13 cellular contexts compared by ENCODE assay signal in the genomic region with DNA sequence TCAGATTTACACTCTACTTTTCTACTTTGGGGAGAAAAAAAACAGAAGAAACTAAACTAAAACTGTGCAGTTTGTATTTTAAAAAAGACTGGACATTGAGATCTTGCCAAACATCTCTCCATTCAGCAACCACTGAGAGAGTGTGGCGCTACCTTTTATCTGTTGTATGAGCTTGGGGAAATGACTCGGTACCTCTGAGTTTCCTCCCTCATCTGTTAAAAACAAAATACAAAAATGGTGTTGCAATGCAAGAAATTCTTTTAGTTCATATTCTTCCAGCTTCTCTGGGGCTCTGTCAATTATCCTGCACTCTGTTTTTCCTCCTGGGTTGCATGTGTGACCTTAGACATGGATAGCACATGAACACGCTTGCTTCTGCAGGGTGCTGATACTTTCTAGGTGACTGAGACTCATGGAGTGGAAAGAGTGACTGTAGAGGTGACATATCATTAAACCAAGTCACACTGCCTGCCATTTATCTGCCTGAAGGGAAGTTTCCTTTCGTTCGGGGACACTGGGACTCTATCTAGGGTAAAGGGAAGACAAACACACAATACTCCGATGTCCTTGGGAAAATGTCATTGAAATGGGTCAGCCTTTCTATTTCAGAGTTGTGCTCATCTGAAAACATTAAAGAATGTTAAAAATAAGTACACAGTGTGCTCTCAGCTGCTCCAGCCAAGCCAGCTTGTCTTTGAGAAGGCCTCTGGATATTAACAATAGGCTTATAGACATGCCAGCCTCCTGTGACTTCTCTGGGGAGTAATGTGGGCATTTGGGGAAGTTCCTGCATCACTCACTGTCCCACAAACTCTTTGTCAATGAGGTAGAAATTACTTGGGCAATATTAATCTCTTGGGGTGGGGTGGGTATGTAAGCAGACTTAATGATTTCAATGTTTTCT.
DNase-seq lines count a peak whose midpoint lies in the region; ATAC-seq and TF ChIP-seq lines count a peak whose summit lies in the region.
"Had no signal": no experiment of that assay in that cellular context is flagged by ENCODE, and none has a peak within 500 bp of the region (broad histone marks: within the 10 kb centered on the region; RNA-seq: fewer than 3 reads in every experiment).

No MANE protein-coding gene starts in this region.

- H3K4me3 ChIP-seq in choroid plexus epithelial cell (ENCODE audit: low read depth, low read length), result no peak overlapping the region
- no peak overlapping the region for H3K4me3 ChIP-seq in lower lobe of right lung
- H3K4me3 ChIP-seq in subcutaneous abdominal adipose tissue (ENCODE audit: low read depth in 1 of 5, low read length in 5 of 5), result no peak overlapping the region
- H3K4me3 ChIP-seq in CD4-positive, alpha-beta memory T cell (ENCODE audit: low read length in 2 of 2), result no peak overlapping the region
- H3K4me3 ChIP-seq: left lung had no signal

- H3K36me3 Mint-ChIP-seq in CD4-positive, alpha-beta memory T cell, result no peaks in the 10 kb centered on the region

- H3K4me3 Mint-ChIP-seq in CD4-positive, alpha-beta memory T cell, result no peak overlapping the region

- H3K36me3 ChIP-seq in lower lobe of right lung (no peaks in the 10 kb centered on the region), subcutaneous abdominal adipose tissue (ENCODE audit: control insufficient read depth in 5 of 5, insufficient read depth in 5 of 5, low read length in 5 of 5) (no peaks in the 10 kb centered on the region)
- H3K36me3 ChIP-seq in CD4-positive, alpha-beta memory T cell (ENCODE audit: insufficient read depth, low read length), result no peaks in the 10 kb centered on the region
- H3K36me3 ChIP-seq: left lung had no signal

- CTCF ChIA-PET in CD4-positive, alpha-beta memory T cell (lab: Charles Lee; ENCODE audit: partially characterized antibody), result no interaction called here

- H3K27me3 Mint-ChIP-seq in CD4-positive, alpha-beta memory T cell, result peaks cover 0 to 1% of the 10 kb centered on the region in 2 donors

- peak; percentile 51 for ATAC-seq in lower lobe of right lung
- ATAC-seq: left lung had no signal

- DNase-seq in NOMO-1 (lab: John Stamatoyannopoulos, UW; ENCODE audit: unreplicated experiment in 2 of 2), result peak; percentile 14 to 45
- peak; percentile 38 for DNase-seq in choroid plexus epithelial cell (ENCODE audit: low read depth)
- DNase-seq in lower lobe of right lung, result no peak
- no peak for DNase-seq in CD4-positive, alpha-beta memory T cell
- no peak for DNase-seq in NCI-H1436 treated with DMSO at 0.1 percent for 48 hours (lab: John Stamatoyannopoulos, UW)
- DNase-seq in activated T-cell treated with anti-CD3 and anti-CD28 coated beads, Interleukin-2, amount 50 U/mL, for 1 hour, result no peak
- no peak for DNase-seq in UCSD-AML1 (lab: John Stamatoyannopoulos, UW; ENCODE audit: unreplicated experiment)
- DNase-seq: effector memory CD4-positive, alpha-beta T cell; GF-D8; left lung; NCI-H146; NCI-H69 had no signal

- H3K4me1 Mint-ChIP-seq in CD4-positive, alpha-beta memory T cell, result no peaks in the 10 kb centered on the region

- intact Hi-C loops in lower lobe of right lung (cut with DNase I), result no loop called here
- intact Hi-C loops in CD4-positive, alpha-beta memory T cell (cut with micrococcal nuclease), result no loop called here

- no peak overlapping the region for H3K9ac ChIP-seq in subcutaneous abdominal adipose tissue (ENCODE audit: low read length in 5 of 5)

- TF ChIP-seq CTCF in choroid plexus epithelial cell (conservative IDR thresholded peaks at IDR 0.05; ENCODE audit: low read depth, low read length) (no peak), lower lobe of right lung (IDR thresholded peaks at IDR 0.05) (no peak)

- H3K27me3 ChIP-seq in lower lobe of right lung (ENCODE audit: low read depth) (no peaks in the 10 kb centered on the region), subcutaneous abdominal adipose tissue (ENCODE audit: control insufficient read depth in 5 of 5, insufficient read depth in 4 of 5, low read length in 5 of 5) (no peaks in the 10 kb centered on the region)
- H3K27me3 ChIP-seq in CD4-positive, alpha-beta memory T cell (ENCODE audit: insufficient read depth, low read length), result no peaks in the 10 kb centered on the region
- H3K27me3 ChIP-seq: left lung had no signal

- H3K27ac ChIP-seq in lower lobe of right lung (peak overlapping the region; percentile 42), subcutaneous abdominal adipose tissue (ENCODE audit: low read depth, low read length) (peak overlapping the region; percentile 68)
- H3K27ac ChIP-seq in CD4-positive, alpha-beta memory T cell (ENCODE audit: low read depth, low read length), result no peak overlapping the region
- H3K27ac ChIP-seq: left lung had no signal

- H3K9me3 ChIP-seq in lower lobe of right lung, result no peaks in the 10 kb centered on the region
- no peaks in the 10 kb centered on the region for H3K9me3 ChIP-seq in subcutaneous abdominal adipose tissue (ENCODE audit: control insufficient read depth in 5 of 5, low read length in 5 of 5)
- no peaks in the 10 kb centered on the region for H3K9me3 ChIP-seq in CD4-positive, alpha-beta memory T cell (ENCODE audit: control insufficient read depth in 1 of 2, low read length in 2 of 2)
- H3K9me3 ChIP-seq: left lung had no signal

- H3K4me1 ChIP-seq in lower lobe of right lung (no peaks in the 10 kb centered on the region), subcutaneous abdominal adipose tissue (ENCODE audit: control insufficient read depth in 5 of 5, insufficient read depth in 5 of 5, low read length in 5 of 5) (peaks cover 3 to 40% (median 12%) of the 10 kb centered on the region in 5 donors)
- H3K4me1 ChIP-seq in CD4-positive, alpha-beta memory T cell (ENCODE audit: insufficient read depth, low read length), result no peaks in the 10 kb centered on the region
- H3K4me1 ChIP-seq: left lung had no signal

- POLR2A ChIA-PET in CD4-positive, alpha-beta memory T cell (lab: Charles Lee; ENCODE audit: partially characterized antibody), result no interaction called here

- no peaks in the 10 kb centered on the region for H3K9me3 Mint-ChIP-seq in CD4-positive, alpha-beta memory T cell

- no peak overlapping the region for H3K27ac Mint-ChIP-seq in CD4-positive, alpha-beta memory T cell

Comparison
In these comparisons a context has a peak if more than half of its experiments do, and no peak if none do; other contexts are left out.
1. DNase-seq: peak in NOMO-1 (2 of 2) and choroid plexus epithelial cell (single experiment); none in lower lobe of right lung (single experiment), CD4-positive, alpha-beta memory T cell (0 of 5), NCI-H1436 treated with DMSO at 0.1 percent for 48 hours (single experiment), activated T-cell treated with anti-CD3 and anti-CD28 coated beads, Interleukin-2, amount 50 U/mL, for 1 hour (single experiment) and UCSD-AML1 (single experiment).